13 cellular contexts compared by ENCODE assay signal in the genomic region with DNA sequence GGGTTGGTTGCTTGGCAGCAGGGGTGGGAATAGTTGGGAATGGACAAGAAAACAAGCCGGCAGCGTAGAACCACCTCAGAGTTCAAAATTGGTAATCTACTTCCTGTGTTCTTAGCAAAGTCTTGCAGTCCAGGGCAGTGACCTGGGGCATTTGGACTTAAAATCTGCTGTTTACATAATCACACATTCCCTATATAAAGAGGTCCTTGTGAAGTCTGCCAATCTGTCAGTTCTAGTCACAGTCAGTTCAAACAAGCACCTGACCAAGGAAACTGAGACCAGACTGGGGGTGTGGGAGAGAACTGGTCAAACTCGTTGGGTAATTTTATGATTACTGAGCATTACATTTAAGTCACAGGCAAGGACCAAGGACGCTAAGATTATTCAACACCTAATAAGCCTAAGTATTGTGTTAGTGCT.
DNase-seq lines count a peak whose midpoint lies in the region; ATAC-seq and TF ChIP-seq lines count a peak whose summit lies in the region.
"Had no signal": no experiment of that assay in that cellular context is flagged by ENCODE, and none has a peak within 500 bp of the region (broad histone marks: within the 10 kb centered on the region; RNA-seq: fewer than 3 reads in every experiment).

No MANE protein-coding gene starts in this region.

- peak overlapping the region; percentile 14 for H3K4me2 ChIP-seq in parathyroid adenoma (ENCODE audit: low read length)

- no peaks in the 10 kb centered on the region for H3K9me3 ChIP-seq in parathyroid adenoma (ENCODE audit: control insufficient read depth, low read length)
- H3K9me3 ChIP-seq in naive thymus-derived CD4-positive, alpha-beta T cell (ENCODE audit: control insufficient read depth in 2 of 3, low read length in 3 of 3) = no peaks in the 10 kb centered on the region

- peaks cover 41% of the 10 kb centered on the region for H3K4me1 ChIP-seq in parathyroid adenoma
- H3K4me1 ChIP-seq in naive thymus-derived CD4-positive, alpha-beta T cell (ENCODE audit: control insufficient read depth in 2 of 2, insufficient read depth in 2 of 2, low read length in 2 of 2) = no peaks in the 10 kb centered on the region

- no peaks in the 10 kb centered on the region for H3K36me3 ChIP-seq in parathyroid adenoma (ENCODE audit: control insufficient read depth, insufficient read depth, low read length)
- no peaks in the 10 kb centered on the region for H3K36me3 ChIP-seq in naive thymus-derived CD4-positive, alpha-beta T cell (ENCODE audit: control insufficient read depth in 2 of 3, insufficient read depth in 3 of 3, low read length in 3 of 3)

- ATAC-seq in left ventricle myocardium superior = peak; percentile 6
- no peak for ATAC-seq in HG02885 (IDR thresholded peaks at IDR 0.05; ENCODE audit: poor library complexity, unreplicated experiment)
- no peak for ATAC-seq in naive thymus-derived CD4-positive, alpha-beta T cell
- ATAC-seq in GM18511 (IDR thresholded peaks at IDR 0.05; ENCODE audit: unreplicated experiment) = no peak

- no peaks in the 10 kb centered on the region for H3K27me3 Mint-ChIP-seq in naive thymus-derived CD4-positive, alpha-beta T cell
- H3K27me3 Mint-ChIP-seq: central memory CD8-positive, alpha-beta T cell had no signal

- H2AFZ ChIP-seq in parathyroid adenoma = peak overlapping the region; percentile 7

- no peak overlapping the region for H3K27ac Mint-ChIP-seq in naive thymus-derived CD4-positive, alpha-beta T cell

- intact Hi-C loops in left ventricle myocardium superior (cut with micrococcal nuclease) = no loop called here
- intact Hi-C loops in naive thymus-derived CD4-positive, alpha-beta T cell (cut with micrococcal nuclease) = no loop called here

- H3K9ac ChIP-seq in parathyroid adenoma = no peak overlapping the region

- H3K27ac ChIP-seq in C4-2B = peak overlapping the region; percentile 90; the same call in 1 of the 2 replicates
- H3K27ac ChIP-seq in parathyroid adenoma = peak overlapping the region; percentile 74
- no peak overlapping the region for H3K27ac ChIP-seq in naive thymus-derived CD4-positive, alpha-beta T cell (ENCODE audit: low read depth, low read length)

- DNase-seq in astrocyte of the hippocampus (ENCODE audit: low read depth, low spot score) (peak; percentile 24), left ventricle myocardium superior (no peak)
- DNase-seq in activated CD4-positive, alpha-beta T cell treated with anti-CD3 and anti-CD28 coated beads for 1 hour = no peak
- DNase-seq in naive thymus-derived CD4-positive, alpha-beta T cell = no peak
- DNase-seq: islet precursor cell, NCI-H1105 treated with DMSO at 0.1 percent for 48 hours, NCI-H446 treated with DMSO at 0.1 percent for 48 hours, T1000 had no signal

- H3K4me1 Mint-ChIP-seq in naive thymus-derived CD4-positive, alpha-beta T cell = peaks cover 0 to 6% (median 0%) of the 10 kb centered on the region in 7 donors

- CTCF ChIA-PET in naive thymus-derived CD4-positive, alpha-beta T cell (lab: Charles Lee) = no interaction called here

- POLR2A ChIA-PET in naive thymus-derived CD4-positive, alpha-beta T cell (lab: Charles Lee) = no interaction called here

- H3K4me3 ChIP-seq in parathyroid adenoma (ENCODE audit: low read depth, low read length) = no peak overlapping the region
- H3K4me3 ChIP-seq in naive thymus-derived CD4-positive, alpha-beta T cell (ENCODE audit: low read length) = no peak overlapping the region

- H3K4me3 Mint-ChIP-seq in naive thymus-derived CD4-positive, alpha-beta T cell = no peak overlapping the region
- H3K4me3 Mint-ChIP-seq: central memory CD8-positive, alpha-beta T cell had no signal

- H3K9me3 Mint-ChIP-seq in naive thymus-derived CD4-positive, alpha-beta T cell = no peaks in the 10 kb centered on the region
- H3K9me3 Mint-ChIP-seq: central memory CD8-positive, alpha-beta T cell had no signal

- TF ChIP-seq CTCF in C4-2B (conservative IDR thresholded peaks at IDR 0.05) (no peak), parathyroid adenoma (IDR thresholded peaks at IDR 0.05) (no peak)

- H3K79me2 ChIP-seq in parathyroid adenoma = peaks cover 5% of the 10 kb centered on the region

- H3K36me3 Mint-ChIP-seq in naive thymus-derived CD4-positive, alpha-beta T cell = peaks cover 0 to 16% (median 0%) of the 10 kb centered on the region in 5 donors

- H3K27me3 ChIP-seq in parathyroid adenoma (ENCODE audit: control insufficient read depth, insufficient read depth, low read length) = no peaks in the 10 kb centered on the region
- no peaks in the 10 kb centered on the region for H3K27me3 ChIP-seq in naive thymus-derived CD4-positive, alpha-beta T cell (ENCODE audit: control insufficient read depth in 2 of 2, insufficient read depth in 2 of 2, low read length in 2 of 2)
